ENCODE assay signal across 12 cellular contexts in genomic region chr11:13249992-13250391, GRCh38. TPM values are rescaled to one million over a fixed set of nuclear protein-coding genes. Genes with fewer than 3 reads are reported as not detected.
DNase-seq lines count a peak whose midpoint lies in the region; ATAC-seq, FAIRE-seq and TF ChIP-seq lines count a peak whose summit lies in the region.
"Had no signal": no experiment of that assay in that cellular context is flagged by ENCODE, and none has a peak within 500 bp of the region (broad histone marks: within the 10 kb centered on the region; RNA-seq: fewer than 3 reads in every experiment).

No MANE protein-coding gene starts in this region.

- DNase-seq in A549 (ENCODE audit: low read depth in 1 of 2, low spot score in 1 of 2) (peak in 1 of 2 experiments; percentile 27), GM10248 (ENCODE audit: extremely low spot score) (no peak), OCI-LY7 (ENCODE audit: low spot score) (no peak), epithelial cell of esophagus (ENCODE audit: low read depth) (peak; percentile 45), upper lobe of left lung (no peak), esophagus muscularis mucosa (ENCODE audit: extremely low spot score) (no peak)
- DNase-seq: activated CD8-positive, alpha-beta memory T cell treated with anti-CD3 and anti-CD28 coated beads, Interleukin-2, amount 50 U/mL, for 48 hours; NCI-H2081 treated with DMSO at 0.1 percent for 48 hours; small intestine had no signal

- ATAC-seq in A549 (peak; percentile 75 to 82), GM18520 (IDR thresholded peaks at IDR 0.05; ENCODE audit: unreplicated experiment) (no peak), GM21528 (IDR thresholded peaks at IDR 0.05; ENCODE audit: low FRiP score, unreplicated experiment) (no peak), upper lobe of left lung (ENCODE audit: low FRiP score in 2 of 2) (no peak)

- TF ChIP-seq EP300 in A549 (IDR thresholded peaks at IDR 0.05) (no peak), upper lobe of left lung (IDR thresholded peaks at IDR 0.05) (no peak), esophagus muscularis mucosa (IDR thresholded peaks at IDR 0.05) (no peak)

- intact Hi-C loops in OCI-LY7 (cut with micrococcal nuclease; ENCODE audit: unreplicated experiment) (no loop called here), esophagus muscularis mucosa (cut with DNase I) (no loop called here)

- H3K4me2 ChIP-seq in A549, result peak overlapping the region; percentile 24; the same call in 1 of the 3 replicates
- H3K4me2 ChIP-seq in OCI-LY7 (ENCODE audit: low read length), result no peak overlapping the region

- no TSS peak for BruUV-seq in OCI-LY7 (replicated peaks; lab: Mats Ljungman, UMichigan)

- peak; percentile 66 to 70 for TF ChIP-seq RAD21 in A549 (conservative IDR thresholded peaks at IDR 0.05 in 1 of 2, IDR thresholded peaks at IDR 0.05 in 1 of 2)

- no peak overlapping the region for H3K4me3 ChIP-seq in A549
- no peak overlapping the region for H3K4me3 ChIP-seq in OCI-LY7 (ENCODE audit: low read depth, low read length, poor library complexity, severe bottlenecking)
- H3K4me3 ChIP-seq in epithelial cell of esophagus (ENCODE audit: low read length), result no peak overlapping the region
- no peak overlapping the region for H3K4me3 ChIP-seq in upper lobe of left lung
- no peak overlapping the region for H3K4me3 ChIP-seq in esophagus muscularis mucosa

- H3K79me2 ChIP-seq in OCI-LY7 (ENCODE audit: insufficient read depth, low read depth, low read length), result no peaks in the 10 kb centered on the region

- TF ChIP-seq CTCF in A549 (IDR thresholded peaks at IDR 0.05) (peak; percentile 52), GM10248 (IDR thresholded peaks at IDR 0.05; ENCODE audit: control extremely low read depth, extremely low read depth, low read depth, missing control alignments) (peak; percentile 29), OCI-LY7 (conservative IDR thresholded peaks at IDR 0.05; ENCODE audit: low read length) (0 out of 2 replicates have a peak, but pooled peaks have one; percentile 27), epithelial cell of esophagus (IDR thresholded peaks at IDR 0.05; ENCODE audit: insufficient read depth, low read depth, low read length, missing control alignments) (peak; percentile 58), upper lobe of left lung (IDR thresholded peaks at IDR 0.05) (peak in 1 of 6 experiments; percentile 15), esophagus muscularis mucosa (IDR thresholded peaks at IDR 0.05) (no peak)

- 10% methylated on average over 2 of the region's 2 CpGs for WGBS in A549 (ENCODE audit: missing lambda C conversion rate)
- WGBS in upper lobe of left lung, 2 donors, result 58 to 65% methylated on average over 2 of the region's 2 CpGs
- WGBS in esophagus muscularis mucosa, result 68% methylated on average over 2 of the region's 2 CpGs

- CTCF ChIA-PET in A549 (lab: Yijun Ruan, JAX) (interaction anchor here (0.7 to 6.3 kb wide), 12 partner anchors 9 to 135 kb away, joined by 3 to 36 read pairs (median 4); no protein-coding TSS in a partner anchor), GM10248 (lab: Yijun Ruan, JAX) (interaction anchor here (1.0 to 7.2 kb wide), 8 partner anchors 13 to 100 kb away, joined by 3 to 40 read pairs (median 4); no protein-coding TSS in a partner anchor), OCI-LY7 (lab: Charles Lee; ENCODE audit: unreplicated experiment) (no interaction called here)

- FAIRE-seq in A549 (lab: Jason Lieb, UNC), result no peak
- FAIRE-seq: small intestine had no signal

- POLR2A ChIA-PET in A549 (lab: Yijun Ruan, JAX) (no interaction called here), GM10248 (lab: Yijun Ruan, JAX) (no interaction called here), OCI-LY7 (lab: Charles Lee) (interaction anchor here (0.5 kb wide), 1 partner anchor 82 kb away, joined by 3 read pairs; no protein-coding TSS in a partner anchor)

- no peaks in the 10 kb centered on the region for H3K36me3 ChIP-seq in OCI-LY7 (ENCODE audit: insufficient read depth, low read length)
- H3K36me3 ChIP-seq in upper lobe of left lung, result no peaks in the 10 kb centered on the region
- no peaks in the 10 kb centered on the region for H3K36me3 ChIP-seq in esophagus muscularis mucosa

- H3K27ac ChIP-seq in A549 (no peak overlapping the region), OCI-LY7 (ENCODE audit: low read depth, low read length, poor library complexity, severe bottlenecking) (no peak overlapping the region), upper lobe of left lung (no peak overlapping the region), esophagus muscularis mucosa (replicated peaks in 1 of 4) (no peak overlapping the region)
- H3K27ac ChIP-seq: HL-60 had no signal

- no peak overlapping the region for H2AFZ ChIP-seq in OCI-LY7 (ENCODE audit: low read length)

- no peak for TF ChIP-seq POLR2A in A549 (IDR thresholded peaks at IDR 0.05; ENCODE audit: low read length)
- no peak for TF ChIP-seq POLR2A in upper lobe of left lung (IDR thresholded peaks at IDR 0.05)
- no peak for TF ChIP-seq POLR2A in esophagus muscularis mucosa (IDR thresholded peaks at IDR 0.05; ENCODE audit: low read depth)

- H3K9me2 ChIP-seq in OCI-LY7 (ENCODE audit: insufficient read depth, low read length), result no peaks in the 10 kb centered on the region

- H3K4me1 ChIP-seq in A549 (peaks cover 6% of the 10 kb centered on the region), OCI-LY7 (ENCODE audit: insufficient read depth, low read length, poor library complexity, severe bottlenecking) (no peaks in the 10 kb centered on the region), upper lobe of left lung (no peaks in the 10 kb centered on the region), esophagus muscularis mucosa (no peaks in the 10 kb centered on the region)

- H4K20me1 ChIP-seq in OCI-LY7 (ENCODE audit: insufficient read depth, low read length), result no peaks in the 10 kb centered on the region

- H3K27me3 ChIP-seq in upper lobe of left lung, result no peaks in the 10 kb centered on the region
- H3K27me3 ChIP-seq in esophagus muscularis mucosa, result peaks cover 0 to 6% (median 0%) of the 10 kb centered on the region in 4 donors

- no peaks in the 10 kb centered on the region for H3K9me3 ChIP-seq in A549
- no peaks in the 10 kb centered on the region for H3K9me3 ChIP-seq in OCI-LY7 (ENCODE audit: low read length)
- H3K9me3 ChIP-seq in upper lobe of left lung, result no peaks in the 10 kb centered on the region
- no peaks in the 10 kb centered on the region for H3K9me3 ChIP-seq in esophagus muscularis mucosa

TF ChIP-seq in A549, 52 proteins besides CTCF, POLR2A, EP300 and RAD21:
- no peak for TF ChIP-seq NFE2L2 (conservative IDR thresholded peaks at IDR 0.05; ENCODE audit: low read length)
- TF ChIP-seq RNF2 (IDR thresholded peaks at IDR 0.05; ENCODE audit: borderline replicate concordance, low read depth), result no peak
- TF ChIP-seq SMC3 (IDR thresholded peaks at IDR 0.05), result peak; percentile 64
- TF ChIP-seq EHF (CRISPR knock-in tag; IDR thresholded peaks at IDR 0.05), result no peak
- TF ChIP-seq POLR2AphosphoS2 (conservative IDR thresholded peaks at IDR 0.05; ENCODE audit: low read length), result no peak

RNA-seq across cellular contexts. Expression of gene BMAL1, which starts 27.6 kb away (rescaled TPM):
- polyA plus RNA-seq in A549 (2011; rRNA removed) (25.2 and 29.2 TPM in 2 replicates), A549 (2017; fragmentation: RNase III; extraction: RNeasy Plus Mini Kit Qiagen cat#74134 plus additional on column Dnase treatment) (20.1 to 29.2 TPM (median 28.6 TPM) in 3 replicates)
- polyA plus RNA-seq in A549 (2012; cell fraction: cytosol; rRNA removed), result 7.3 and 8.2 TPM in 2 replicates
- polyA plus RNA-seq in A549 (2012; cell fraction: nucleus; rRNA removed), result 6.5 and 10.4 TPM in 2 replicates
- polyA minus RNA-seq in A549 (2011; rRNA and poly(A)+ RNA removed), result 22.2 and 40.0 TPM in 2 replicates
- not detected in 2 replicates for total RNA-seq in OCI-LY7 (2014; rRNA removed; shearing (Covaris generic))
- total RNA-seq in OCI-LY7 (2022) (not detected in 2 replicates), upper lobe of left lung (10 to 100 TPM; 16.1 to 57.6 (median 35.7) TPM), esophagus muscularis mucosa (10 to 100 TPM; 31.1 to 36.4 (median 33.9) TPM)

Comparison
In these comparisons a context has a peak if more than half of its experiments do, and no peak if none do; other contexts are left out.
1. ATAC-seq: peak in A549 (2 of 2); none in GM18520 (single experiment), GM21528 (single experiment) and upper lobe of left lung (0 of 2).
2. CTCF ChIP-seq: peak in A549 (single experiment), GM10248 (single experiment), OCI-LY7 (single experiment) and epithelial cell of esophagus (single experiment); none in esophagus muscularis mucosa (0 of 3).
3. RNA of gene BMAL1, which starts 27.6 kb away (total RNA-seq): 16.1 to 57.6 TPM in upper lobe of left lung and 31.1 to 36.4 TPM in esophagus muscularis mucosa; not detected in OCI-LY7; every median in the first group is over 10 times any median in the second.